In the genomic region with DNA sequence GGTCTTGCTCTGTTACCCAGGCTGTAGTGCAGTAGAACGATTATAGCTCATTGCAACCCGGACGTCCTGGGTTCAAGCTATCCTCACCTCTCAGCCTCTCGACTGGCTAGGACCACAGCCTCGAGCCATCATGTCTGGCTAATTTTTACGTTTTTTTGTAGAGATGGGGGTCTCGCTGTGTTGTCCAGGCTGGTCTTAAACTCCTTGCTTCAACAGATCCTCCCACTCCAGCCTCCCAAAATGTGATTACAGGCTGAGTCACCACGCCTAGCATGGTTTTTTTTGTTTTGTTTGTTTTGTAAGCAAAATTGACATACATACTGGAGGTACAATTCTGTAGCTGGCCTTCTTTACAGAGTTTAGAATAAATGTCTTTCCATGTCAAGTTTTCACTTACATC, we compare ENCODE assay signal across 8 cellular contexts. TPM values are rescaled to one million over a fixed set of nuclear protein-coding genes. Genes with fewer than 3 reads are reported as not detected.
A peak's percentile ranks its signal among the peaks of the same experiment; 100 is the strongest.
DNase-seq lines count a peak whose midpoint lies in the region; ATAC-seq and TF ChIP-seq lines count a peak whose summit lies in the region.

No MANE protein-coding gene starts in this region.

- DNase-seq in GM23248 (peak; percentile 23), Panc1 (ENCODE audit: low read depth, low spot score) (no peak), erythroblast (lab: John Stamatoyannopoulos, UW) (peak; percentile 16 to 45), retinal pigment epithelial cell (ENCODE audit: low read depth) (no peak), activated gamma-delta T cell (lab: John Stamatoyannopoulos, UW) (no peak), SIG-M5 treated with dmso at 0.1 percent for 504 hours (lab: John Stamatoyannopoulos, UW; ENCODE audit: unreplicated experiment) (no peak), uterus (no peak)

- H3K27me3 ChIP-seq in GM23248 (replicated peaks; ENCODE audit: insufficient read depth) (no peaks in the 10 kb centered on the region), Panc1 (ENCODE audit: control insufficient read depth, insufficient read depth, low read length) (no peaks in the 10 kb centered on the region), uterus (no peaks in the 10 kb centered on the region)

- TF ChIP-seq POLR2A in erythroblast (IDR thresholded peaks at IDR 0.05; ENCODE audit: low read length) (no peak), GM18505 (IDR thresholded peaks at IDR 0.05; ENCODE audit: borderline replicate concordance, extremely low read depth, insufficient read depth, insufficient read length) (no peak), uterus (IDR thresholded peaks at IDR 0.05) (no peak)

- H3K27ac ChIP-seq in GM23248 (no peak overlapping the region), Panc1 (ENCODE audit: low read length) (peak overlapping the region; percentile 94), uterus (no peak overlapping the region)

- ATAC-seq in Panc1 (no peak), GM18505 (IDR thresholded peaks at IDR 0.05; ENCODE audit: unreplicated experiment) (no peak)

- H3K36me3 ChIP-seq in GM23248 (ENCODE audit: low read depth) (peaks cover 13% of the 10 kb centered on the region), Panc1 (ENCODE audit: control insufficient read depth, insufficient read depth, low read length) (peaks cover 12% of the 10 kb centered on the region), uterus (no peaks in the 10 kb centered on the region)

- H3K9ac ChIP-seq in GM23248: peak overlapping the region; percentile 96

- H3F3A ChIP-seq in GM23248 (ENCODE audit: insufficient read depth): no peaks in the 10 kb centered on the region

- 92 to 93% methylated on average over 8 of the region's 8 CpGs for WGBS in GM23248 (ENCODE audit: low coverage in 1 of 2, low lambda C conversion rate in 2 of 2, missing lambda C conversion rate in 2 of 2), 2 experiments

- H3K4me1 ChIP-seq in GM23248 (ENCODE audit: insufficient read depth) (peaks cover 12% of the 10 kb centered on the region), Panc1 (ENCODE audit: control insufficient read depth, insufficient read depth, low read length) (no peaks in the 10 kb centered on the region), uterus (peaks cover 0 to 5% of the 10 kb centered on the region in 2 donors)

- no peaks in the 10 kb centered on the region for H4K20me1 ChIP-seq in GM23248 (ENCODE audit: insufficient read depth)

- in situ Hi-C loops in GM23248 (cut with MboI) (loop anchor here (5.0 kb wide), 1 partner anchor 49 kb away; no protein-coding TSS in a partner anchor), Panc1 (cut with HindIII; ENCODE audit: low pct_unique_long_range_greater_than_20kb, low sequenced_read_pairs) (no loop called here)

- H3K79me2 ChIP-seq in GM23248 (ENCODE audit: insufficient read depth): peaks cover 51% of the 10 kb centered on the region

- H2AFZ ChIP-seq in GM23248: peak overlapping the region; percentile 100

- peak overlapping the region; percentile 100 for H3K4me2 ChIP-seq in GM23248 (ENCODE audit: unreplicated experiment)

- BruUV-seq in Panc1 (replicated peaks; lab: Mats Ljungman, UMichigan): no TSS peak

- CTCF ChIA-PET in Panc1 (lab: Charles Lee): interaction anchor here (1.5 kb wide), 1 partner anchor 87 kb away, joined by 6 read pairs; no protein-coding TSS in a partner anchor

- H3K9me2 ChIP-seq in GM23248 (ENCODE audit: insufficient read depth): no peaks in the 10 kb centered on the region

- peak overlapping the region; percentile 99 for H3K4me3 ChIP-seq in GM23248
- peak overlapping the region; percentile 90 to 96 for H3K4me3 ChIP-seq in Panc1 (ENCODE audit: low read depth in 2 of 2, low read length in 2 of 2)
- H3K4me3 ChIP-seq in retinal pigment epithelial cell (ENCODE audit: low read length): peak overlapping the region; percentile 96
- peak overlapping the region in 1 of 2 donors; percentile 86 for H3K4me3 ChIP-seq in uterus

- POLR2A ChIA-PET in Panc1 (lab: Charles Lee): no interaction called here

- TF ChIP-seq CTCF in Panc1 (IDR thresholded peaks at IDR 0.05) (no peak), retinal pigment epithelial cell (conservative IDR thresholded peaks at IDR 0.05; ENCODE audit: low read depth, low read length) (no peak), uterus (IDR thresholded peaks at IDR 0.05) (no peak)

- intact Hi-C loops in Panc1 (cut with micrococcal nuclease; ENCODE audit: unreplicated experiment): no loop called here
- intact Hi-C loops in uterus (cut with DNase I; ENCODE audit: low total_unique reads): no loop called here

- H3K9me3 ChIP-seq in GM23248 (ENCODE audit: low read depth) (no peaks in the 10 kb centered on the region), Panc1 (ENCODE audit: control insufficient read depth, insufficient read depth, low read depth, low read length) (no peaks in the 10 kb centered on the region), uterus (no peaks in the 10 kb centered on the region)

RNA-seq across cellular contexts. Expression of gene LAMTOR5, which starts 1.0 kb away (rescaled TPM):
- 67.1 and 145 TPM in 2 replicates for total RNA-seq in GM23248 (2014; rRNA removed; shearing (Covaris generic))
- polyA plus RNA-seq in GM23248 (2016; fragmentation: Nextera tagmentation; extraction: Ambion mirVana): 307 and 318 TPM in 2 replicates
- total RNA-seq in Panc1 (2021; ENCODE audit: unreplicated experiment) (119 TPM), uterus (100 to 1,000 TPM in 1 of 4 donors, 10 to 100 TPM in 2, 1 to 10 TPM in 1; 5.4 to 117 (median 58.5) TPM)
- 155 TPM for polyA plus RNA-seq in Panc1 (2012; ENCODE audit: insufficient read length)

RNA-seq across cellular contexts. Expression of gene SLC16A4, which starts 17.7 kb away (rescaled TPM):
- total RNA-seq in GM23248 (2014; rRNA removed; shearing (Covaris generic)): 28.1 and 34.3 TPM in 2 replicates
- 15.6 and 15.9 TPM in 2 replicates for polyA plus RNA-seq in GM23248 (2016; fragmentation: Nextera tagmentation; extraction: Ambion mirVana)
- total RNA-seq in Panc1 (2021; ENCODE audit: unreplicated experiment) (0.46 TPM), uterus (10 to 100 TPM in 1 of 4 donors, 1 to 10 TPM in 3; 2.3 to 11.3 (median 4.6) TPM)
- polyA plus RNA-seq in Panc1 (2012; ENCODE audit: insufficient read length): 0.50 TPM

RNA-seq across cellular contexts. Expression of gene PROK1, which starts 42.5 kb away (rescaled TPM):
- not detected in 2 replicates for total RNA-seq in GM23248 (2014; rRNA removed; shearing (Covaris generic))
- not detected in 2 replicates for polyA plus RNA-seq in GM23248 (2016; fragmentation: Nextera tagmentation; extraction: Ambion mirVana)
- total RNA-seq in Panc1 (2021; ENCODE audit: unreplicated experiment) (not detected), uterus (1 to 10 TPM in 1 of 4 donors, not detected in 3; 1.4 TPM)
- polyA plus RNA-seq in Panc1 (2012; ENCODE audit: insufficient read length): not detected

Comparison
In these comparisons a context has a peak if more than half of its experiments do, and no peak if none do; other contexts are left out.
1. DNase-seq: peak in GM23248 (single experiment) and erythroblast (2 of 2); none in Panc1 (single experiment), retinal pigment epithelial cell (single experiment), activated gamma-delta T cell (single experiment), SIG-M5 treated with dmso at 0.1 percent for 504 hours (single experiment) and uterus (0 of 2).